8 cellular contexts compared by ENCODE assay signal in genomic region chr17:80035687-80035936, GRCh38. TPM values are rescaled to one million over a fixed set of nuclear protein-coding genes. Genes with fewer than 3 reads are reported as not detected.
A peak's percentile ranks its signal among the peaks of the same experiment; 100 is the strongest.
DNase-seq lines count a peak whose midpoint lies in the region; ATAC-seq and TF ChIP-seq lines count a peak whose summit lies in the region.

A gene with protein sequence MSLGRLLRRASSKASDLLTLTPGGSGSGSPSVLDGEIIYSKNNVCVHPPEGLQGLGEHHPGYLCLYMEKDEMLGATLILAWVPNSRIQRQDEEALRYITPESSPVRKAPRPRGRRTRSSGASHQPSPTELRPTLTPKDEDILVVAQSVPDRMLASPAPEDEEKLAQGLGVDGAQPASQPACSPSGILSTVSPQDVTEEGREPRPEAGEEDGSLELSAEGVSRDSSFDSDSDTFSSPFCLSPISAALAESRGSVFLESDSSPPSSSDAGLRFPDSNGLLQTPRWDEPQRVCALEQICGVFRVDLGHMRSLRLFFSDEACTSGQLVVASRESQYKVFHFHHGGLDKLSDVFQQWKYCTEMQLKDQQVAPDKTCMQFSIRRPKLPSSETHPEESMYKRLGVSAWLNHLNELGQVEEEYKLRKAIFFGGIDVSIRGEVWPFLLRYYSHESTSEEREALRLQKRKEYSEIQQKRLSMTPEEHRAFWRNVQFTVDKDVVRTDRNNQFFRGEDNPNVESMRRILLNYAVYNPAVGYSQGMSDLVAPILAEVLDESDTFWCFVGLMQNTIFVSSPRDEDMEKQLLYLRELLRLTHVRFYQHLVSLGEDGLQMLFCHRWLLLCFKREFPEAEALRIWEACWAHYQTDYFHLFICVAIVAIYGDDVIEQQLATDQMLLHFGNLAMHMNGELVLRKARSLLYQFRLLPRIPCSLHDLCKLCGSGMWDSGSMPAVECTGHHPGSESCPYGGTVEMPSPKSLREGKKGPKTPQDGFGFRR (minus strand): TSS chr17:80035872. CDS start chr17:80013547, 22,325 bp downstream.

- no peaks in the 10 kb centered on the region for H3K9me3 Mint-ChIP-seq in CD4-positive, alpha-beta T cell

- CTCF ChIA-PET in CD4-positive, alpha-beta T cell (lab: Charles Lee): interaction anchor here (2.5 kb wide), 1 partner anchor 27 kb away, joined by 7 read pairs; no protein-coding TSS in a partner anchor

- peaks cover 4% of the 10 kb centered on the region for H3K27me3 Mint-ChIP-seq in CD4-positive, alpha-beta T cell

- H3K9me3 ChIP-seq in CD4-positive, alpha-beta T cell (ENCODE audit: control insufficient read depth, low read length): no peaks in the 10 kb centered on the region
- no peaks in the 10 kb centered on the region for H3K9me3 ChIP-seq in mucosa of descending colon

- no peak for TF ChIP-seq CTCF in CD4-positive, alpha-beta T cell (IDR thresholded peaks at IDR 0.05)
- no peak for TF ChIP-seq CTCF in LNCaP clone FGC (IDR thresholded peaks at IDR 0.05; ENCODE audit: control insufficient read depth, extremely low read depth, insufficient read depth)
- TF ChIP-seq CTCF in mucosa of descending colon (IDR thresholded peaks at IDR 0.05): no peak

- H3K27me3 ChIP-seq in CD4-positive, alpha-beta T cell (ENCODE audit: control insufficient read depth, insufficient read depth, low read length): no peaks in the 10 kb centered on the region

- intact Hi-C loops in CD4-positive, alpha-beta T cell (cut with DNase I, micrococcal nuclease): loop anchor here (2.0 to 5.0 kb wide), 3 partner anchors 27 to 67 kb away; partner anchors contain the start of gene GAA (in 1 of the 2)
- intact Hi-C loops in mucosa of descending colon (cut with DNase I, micrococcal nuclease): no loop called here

- peaks cover 11% of the 10 kb centered on the region for H3K4me1 ChIP-seq in mucosa of descending colon (ENCODE audit: low read depth)

- peak within 1 kb of the TSS; percentile 95 for H3K4me3 Mint-ChIP-seq in CD4-positive, alpha-beta T cell

- no peaks in the 10 kb centered on the region for H3K36me3 ChIP-seq in mucosa of descending colon (ENCODE audit: low read depth)

- ATAC-seq in CD4-positive, alpha-beta T cell (ENCODE audit: poor library complexity): no peak
- ATAC-seq in mucosa of descending colon (no peak), GM19395 (IDR thresholded peaks at IDR 0.05; ENCODE audit: unreplicated experiment) (no peak)

- H3K4me1 Mint-ChIP-seq in CD4-positive, alpha-beta T cell (ENCODE audit: low read depth): peaks cover 18% of the 10 kb centered on the region

- H3K27ac ChIP-seq in CD4-positive, alpha-beta T cell (ENCODE audit: low read depth, low read length): no peak within 1 kb of the TSS

- DNase-seq in CD4-positive, alpha-beta T cell: peak in 2 of 10 experiments; percentile 38 to 52
- DNase-seq in LNCaP clone FGC (ENCODE audit: low read depth): no peak
- no peak for DNase-seq in dermis blood vessel endothelial cell
- DNase-seq in mucosa of descending colon: no peak
- no peak for DNase-seq in NCI-H774 (lab: John Stamatoyannopoulos, UW)
- no peak for DNase-seq in pons (ENCODE audit: low spot score)
- no peak for DNase-seq in nucleus accumbens (lab: John Stamatoyannopoulos, UW)

- no peaks in the 10 kb centered on the region for H3K36me3 Mint-ChIP-seq in CD4-positive, alpha-beta T cell (ENCODE audit: low read depth)

- H3K4me3 ChIP-seq in LNCaP clone FGC (ENCODE audit: low read depth, low read length) (peak within 1 kb of the TSS; percentile 86), mucosa of descending colon (peak within 1 kb of the TSS; percentile 61)

- peak within 1 kb of the TSS; percentile 81 for H3K27ac Mint-ChIP-seq in CD4-positive, alpha-beta T cell

- POLR2A ChIA-PET in CD4-positive, alpha-beta T cell (lab: Charles Lee): interaction anchor here (1.8 kb wide), 1 partner anchor 39 kb away, joined by 4 read pairs; no protein-coding TSS in a partner anchor

RNA-seq across cellular contexts. Expression of the gene that starts here (rescaled TPM):
- total RNA-seq in CD4-positive, alpha-beta T cell: 1 to 10 TPM; 1.9 to 2.5 TPM
- total RNA-seq in dermis blood vessel endothelial cell (44.9 and 61.8 TPM in 2 replicates), mucosa of descending colon (10 to 100 TPM; 10.9 to 23.4 (median 22.1) TPM)

Comparison
In these comparisons a context has a peak if more than half of its experiments do, and no peak if none do; other contexts are left out.
1. intact Hi-C loops: an anchor here in CD4-positive, alpha-beta T cell (2.0 to 5.0 kb wide); none called in mucosa of descending colon.